8 cellular contexts compared by ENCODE assay signal in the genomic region with DNA sequence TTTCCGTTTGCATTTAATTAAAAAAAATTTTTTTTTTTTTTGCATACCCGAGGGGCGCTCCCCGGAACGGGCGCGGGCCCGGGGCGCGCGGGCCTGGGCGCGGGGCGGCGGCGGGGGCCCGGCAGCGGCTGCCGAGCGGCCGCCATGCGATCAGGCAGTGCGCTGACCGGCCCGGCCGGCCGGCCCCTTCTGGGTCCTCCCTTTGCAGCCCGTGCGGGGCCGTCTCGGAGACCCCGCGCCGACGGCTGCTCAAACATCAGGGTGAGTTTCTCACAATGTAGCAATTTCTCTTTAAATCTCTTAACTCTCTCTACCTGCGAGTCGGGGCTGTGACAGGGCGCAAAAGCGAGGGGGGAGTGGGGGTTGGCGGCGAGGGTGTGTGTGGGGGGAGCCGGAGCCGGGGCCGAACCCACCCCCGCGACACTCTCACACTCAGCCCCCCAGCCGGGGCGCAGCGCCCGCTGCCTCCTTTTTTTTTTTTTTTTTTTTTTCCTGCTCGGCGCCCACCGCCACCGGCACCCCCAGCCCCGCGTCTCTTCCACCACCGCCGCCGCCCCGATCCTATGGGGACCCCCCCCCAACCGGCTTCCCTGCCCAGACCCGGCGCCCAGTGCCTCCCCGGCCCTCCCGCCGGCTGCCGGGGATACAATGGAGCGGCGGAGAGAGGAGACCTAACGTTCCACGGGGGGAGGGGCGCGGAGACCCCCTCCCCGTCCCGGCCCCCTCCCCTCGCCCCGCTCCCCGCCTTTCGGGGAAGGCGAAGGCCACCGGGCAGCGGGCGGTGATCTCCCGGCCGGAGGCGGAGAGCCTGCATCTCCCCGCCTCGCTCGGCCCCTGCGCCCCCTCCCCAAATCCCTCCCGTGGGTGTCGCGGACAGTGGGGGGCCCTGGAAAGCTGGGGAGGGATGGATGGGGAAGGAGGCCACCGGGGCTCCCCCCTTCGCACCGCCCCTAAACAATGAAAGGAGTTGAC. TPM values are rescaled to one million over a fixed set of nuclear protein-coding genes. Genes with fewer than 3 reads are reported as not detected.
DNase-seq lines count a peak whose midpoint lies in the region; ATAC-seq and TF ChIP-seq lines count a peak whose summit lies in the region.

Gene BICRA, plus strand, starts transcription at position 227 of the 972 bp plus-strand sequence. CDS start 64,441 bp downstream, outside the sequence.

- H3K9ac ChIP-seq in Karpas-422 (ENCODE audit: low read length), result peak within 1 kb of the TSS; percentile 99

- peak; percentile 93 for DNase-seq in Karpas-422
- peak; percentile 70 for DNase-seq in activated gamma-delta T cell treated with anti-CD3 and anti-CD28 coated beads, Interleukin-2, amount 50 U/mL, for 16 hours (ENCODE audit: low read depth)
- peak; percentile 34 to 52 for DNase-seq in foreskin keratinocyte
- DNase-seq in neural crest cell (ENCODE audit: low read depth, low spot score), result peak; percentile 72
- peak; percentile 84 to 86 for DNase-seq in stimulated activated naive CD8-positive, alpha-beta T cell treated with anti-CD3 and anti-CD28 coated beads, Interleukin-15, amount 100 ng/mL, for 72 hours

- no peaks in the 10 kb centered on the region for H3K27me3 ChIP-seq in DOHH2 (ENCODE audit: control insufficient read depth, low read length)
- H3K27me3 ChIP-seq in Karpas-422 (ENCODE audit: low read length), result no peaks in the 10 kb centered on the region
- H3K27me3 ChIP-seq in foreskin keratinocyte, result no peaks in the 10 kb centered on the region

- H2AFZ ChIP-seq in Karpas-422 (ENCODE audit: low read length), result peak within 1 kb of the TSS; percentile 93

- peaks cover 36% of the 10 kb centered on the region for H3K4me1 Mint-ChIP-seq in neural crest cell
- peaks cover 32% of the 10 kb centered on the region for H3K4me1 Mint-ChIP-seq in stimulated activated naive CD8-positive, alpha-beta T cell treated with anti-CD3 and anti-CD28 coated beads, Interleukin-15, amount 100 ng/mL, for 72 hours

- TF ChIP-seq CTCF in DOHH2 (IDR thresholded peaks at IDR 0.05; ENCODE audit: low read depth, low read length, poor library complexity, severe bottlenecking), result no peak
- TF ChIP-seq CTCF in foreskin keratinocyte (conservative IDR thresholded peaks at IDR 0.05), result no peak
- TF ChIP-seq CTCF in neural crest cell (conservative IDR thresholded peaks at IDR 0.05), result no peak

- ATAC-seq in GM21737 (IDR thresholded peaks at IDR 0.05; ENCODE audit: unreplicated experiment) (peak; percentile 38), foreskin keratinocyte (peak; percentile 58)
- peak; percentile 72 for ATAC-seq in stimulated activated naive CD8-positive, alpha-beta T cell treated with anti-CD3 and anti-CD28 coated beads, Interleukin-15, amount 100 ng/mL, for 72 hours

- no peaks in the 10 kb centered on the region for H3K9me3 ChIP-seq in DOHH2 (ENCODE audit: control insufficient read depth, insufficient read depth, low read length)
- no peaks in the 10 kb centered on the region for H3K9me3 ChIP-seq in Karpas-422 (ENCODE audit: low read length)

- H3K27me3 Mint-ChIP-seq in neural crest cell (ENCODE audit: low read depth), result peaks cover 4% of the 10 kb centered on the region
- H3K27me3 Mint-ChIP-seq in stimulated activated naive CD8-positive, alpha-beta T cell treated with anti-CD3 and anti-CD28 coated beads, Interleukin-15, amount 100 ng/mL, for 72 hours, result no peaks in the 10 kb centered on the region

- peaks cover 8% of the 10 kb centered on the region; the same call in 1 of the 2 replicates for H4K20me1 ChIP-seq in DOHH2 (ENCODE audit: control insufficient read depth, insufficient read depth, low read depth, low read length)
- H4K20me1 ChIP-seq in Karpas-422 (ENCODE audit: insufficient read depth, low read depth, low read length), result peaks cover 25% of the 10 kb centered on the region; the same call in 1 of the 2 replicates

- TF ChIP-seq POLR2A in Raji (IDR thresholded peaks at IDR 0.05; ENCODE audit: insufficient read depth, low read depth, low read length), result peak; percentile 32; the same call in 1 of the 2 replicates

- H3K27ac Mint-ChIP-seq in neural crest cell (ENCODE audit: unreplicated experiment), result peak within 1 kb of the TSS; percentile 99
- H3K27ac Mint-ChIP-seq in stimulated activated naive CD8-positive, alpha-beta T cell treated with anti-CD3 and anti-CD28 coated beads, Interleukin-15, amount 100 ng/mL, for 72 hours, result peak within 1 kb of the TSS; percentile 98 to 99

- peaks cover 26% of the 10 kb centered on the region for H3K4me1 ChIP-seq in DOHH2 (ENCODE audit: control insufficient read depth, low read length)
- H3K4me1 ChIP-seq in Karpas-422 (ENCODE audit: low read length), result peaks cover 11% of the 10 kb centered on the region
- H3K4me1 ChIP-seq in foreskin keratinocyte, result no peaks in the 10 kb centered on the region

- H3K9me2 ChIP-seq in DOHH2 (replicated peaks; ENCODE audit: control insufficient read depth, low read length), result no peaks in the 10 kb centered on the region
- H3K9me2 ChIP-seq in Karpas-422 (replicated peaks; ENCODE audit: insufficient read depth, low read length), result no peaks in the 10 kb centered on the region

- H3K36me3 Mint-ChIP-seq in neural crest cell (ENCODE audit: low read depth), result no peaks in the 10 kb centered on the region

- H3K4me3 Mint-ChIP-seq in neural crest cell, result peak within 1 kb of the TSS; percentile 97
- peak within 1 kb of the TSS; percentile 93 to 96 for H3K4me3 Mint-ChIP-seq in stimulated activated naive CD8-positive, alpha-beta T cell treated with anti-CD3 and anti-CD28 coated beads, Interleukin-15, amount 100 ng/mL, for 72 hours

- peaks cover 12% of the 10 kb centered on the region for H3F3A ChIP-seq in DOHH2 (ENCODE audit: control insufficient read depth, insufficient read depth)

- no peaks in the 10 kb centered on the region for H3K9me3 Mint-ChIP-seq in neural crest cell
- H3K9me3 Mint-ChIP-seq in stimulated activated naive CD8-positive, alpha-beta T cell treated with anti-CD3 and anti-CD28 coated beads, Interleukin-15, amount 100 ng/mL, for 72 hours, result no peaks in the 10 kb centered on the region

- peaks cover 31% of the 10 kb centered on the region for H3K36me3 ChIP-seq in DOHH2 (ENCODE audit: control insufficient read depth, low read length)
- H3K36me3 ChIP-seq in Karpas-422 (ENCODE audit: insufficient read depth, low read length), result no peaks in the 10 kb centered on the region

- H3K27ac ChIP-seq in DOHH2 (ENCODE audit: low read depth, low read length) (peak within 1 kb of the TSS; percentile 83), Karpas-422 (ENCODE audit: low read length) (peak within 1 kb of the TSS; percentile 79), foreskin keratinocyte (peak within 1 kb of the TSS; percentile 91)

- H3K79me2 ChIP-seq in DOHH2 (ENCODE audit: control insufficient read depth, low read length), result peaks cover 74% of the 10 kb centered on the region
- H3K79me2 ChIP-seq in Karpas-422 (ENCODE audit: low read length), result peaks cover 57% of the 10 kb centered on the region

- peak within 1 kb of the TSS; percentile 93 for H3K4me2 ChIP-seq in DOHH2 (ENCODE audit: low read length)
- peak within 1 kb of the TSS; percentile 94 for H3K4me2 ChIP-seq in Karpas-422 (ENCODE audit: low read depth, low read length, poor library complexity, severe bottlenecking)

- H3K4me3 ChIP-seq in DOHH2 (ENCODE audit: low read length) (peak within 1 kb of the TSS; percentile 100), Karpas-422 (ENCODE audit: low read length) (peak within 1 kb of the TSS; percentile 99)

RNA-seq across cellular contexts. Expression of gene BICRA, which starts in this region (rescaled TPM):
- total RNA-seq in Karpas-422 (2014; rRNA removed; shearing (Covaris generic); ENCODE audit: low replicate concordance), result 1.0 and 1.8 TPM in 2 replicates
- 3.3 and 3.7 TPM in 2 replicates for total RNA-seq in foreskin keratinocyte
- 1.7 and 2.5 TPM in 2 replicates for polyA plus RNA-seq in foreskin keratinocyte
- 28.5 and 28.9 TPM in 2 replicates for total RNA-seq in neural crest cell

Comparison
In these comparisons a context has a peak if more than half of its experiments do, and no peak if none do; other contexts are left out.
1. Peak in every context shown above with its lines: DNase-seq, ATAC-seq, H3K4me3 ChIP-seq and H3K27ac ChIP-seq.
2. DNase-seq: peak in every context shown above with its lines; median percentile 93 in Karpas-422; 85 in stimulated activated naive CD8-positive, alpha-beta T cell treated with anti-CD3 and anti-CD28 coated beads, Interleukin-15, amount 100 ng/mL, for 72 hours; 72 in neural crest cell; 70 in activated gamma-delta T cell treated with anti-CD3 and anti-CD28 coated beads, Interleukin-2, amount 50 U/mL, for 16 hours; 43 in foreskin keratinocyte.